ENCODE assay signal across 28 cellular contexts in genomic region chr14:42710071-42710470, GRCh38.
"Had no signal": no experiment of that assay in that cellular context is flagged by ENCODE, and none has a peak within 500 bp of the region (broad histone marks: within the 10 kb centered on the region; RNA-seq: fewer than 3 reads in every experiment).

No MANE protein-coding gene starts in this region.

- ATAC-seq: activated CD4-positive, alpha-beta T cell treated with anti-CD3 and anti-CD28 coated beads for 36 hours; activated CD8-positive, alpha-beta T cell treated with anti-CD3 and anti-CD28 coated beads, Interleukin-2, amount 10 ng/mL, durations not matched to agents 7 days and 5 days; activated naive CD4-positive, alpha-beta T cell treated with anti-CD3 and anti-CD28 coated beads, Interleukin-2, amount 50 U/mL, for 72 hours; activated T-cell treated with anti-CD3 and anti-CD28 coated beads, Interleukin-2, amount 50 U/mL, for 72 hours; body of pancreas; effector memory CD8-positive, alpha-beta T cell had no signal

- H3K27me3 ChIP-seq: body of pancreas, esophagus muscularis mucosa had no signal

- H3K4me1 ChIP-seq: body of pancreas, esophagus muscularis mucosa had no signal

- DNase-seq: activated CD4-positive, alpha-beta memory T cell treated with anti-CD3 and anti-CD28 coated beads for 36 hours; activated CD4-positive, alpha-beta T cell treated with anti-CD3 and anti-CD28 coated beads for 36 hours; activated CD4-positive, alpha-beta T cell treated with anti-CD3 and anti-CD28 coated beads, Interleukin-2, amount 10 ng/mL, durations not matched to agents 24 days and 14 days; activated CD4-positive, CD25-positive, alpha-beta regulatory T cell; activated CD4-positive, CD25-positive, alpha-beta regulatory T cell treated with anti-CD3 and anti-CD28 coated beads, Interleukin-2, amount 50 U/mL, for 72 hours; activated CD8-positive, alpha-beta memory T cell treated with anti-CD3 and anti-CD28 coated beads, Interleukin-2, amount 50 U/mL, for 48 hours; activated CD8-positive, alpha-beta T cell treated with anti-CD3 and anti-CD28 coated beads, Interleukin-2, amount 10 ng/mL, durations not matched to agents 7 days and 5 days; activated gamma-delta T cell; activated naive CD4-positive, alpha-beta T cell; activated naive CD4-positive, alpha-beta T cell treated with anti-CD3 and anti-CD28 coated beads, Interleukin-2, amount 10 ng/mL, durations not matched to agents 7 days and 5 days; activated naive CD8-positive, alpha-beta T cell treated with anti-CD3 and anti-CD28 coated beads, Interleukin-2, amount 10 ng/mL, durations not matched to agents 7 days and 5 days; activated T-cell treated with anti-CD3 and anti-CD28 coated beads for 4 hours; activated T-cell treated with anti-CD3 and anti-CD28 coated beads, Interleukin-2, amount 50 U/mL, for 24 hours; activated T-cell treated with anti-CD3 and anti-CD28 coated beads, Interleukin-2, amount 50 U/mL, for 72 hours; amygdala; aorta; body of pancreas; caudate nucleus; cortex of kidney; dermis blood vessel endothelial cell; effector CD4-positive, alpha-beta T cell; effector memory CD8-positive, alpha-beta T cell; erythroblast; head of caudate nucleus; hippocampal formation; T-helper 2 cell had no signal

- H3K4me3 ChIP-seq: body of pancreas, esophagus muscularis mucosa had no signal

- H3K36me3 ChIP-seq: esophagus muscularis mucosa had no signal

- H3K27ac ChIP-seq: body of pancreas, esophagus muscularis mucosa had no signal

- H3K9me3 ChIP-seq: body of pancreas, esophagus muscularis mucosa had no signal
